ENCODE assay signal across 14 cellular contexts in the genomic region with DNA sequence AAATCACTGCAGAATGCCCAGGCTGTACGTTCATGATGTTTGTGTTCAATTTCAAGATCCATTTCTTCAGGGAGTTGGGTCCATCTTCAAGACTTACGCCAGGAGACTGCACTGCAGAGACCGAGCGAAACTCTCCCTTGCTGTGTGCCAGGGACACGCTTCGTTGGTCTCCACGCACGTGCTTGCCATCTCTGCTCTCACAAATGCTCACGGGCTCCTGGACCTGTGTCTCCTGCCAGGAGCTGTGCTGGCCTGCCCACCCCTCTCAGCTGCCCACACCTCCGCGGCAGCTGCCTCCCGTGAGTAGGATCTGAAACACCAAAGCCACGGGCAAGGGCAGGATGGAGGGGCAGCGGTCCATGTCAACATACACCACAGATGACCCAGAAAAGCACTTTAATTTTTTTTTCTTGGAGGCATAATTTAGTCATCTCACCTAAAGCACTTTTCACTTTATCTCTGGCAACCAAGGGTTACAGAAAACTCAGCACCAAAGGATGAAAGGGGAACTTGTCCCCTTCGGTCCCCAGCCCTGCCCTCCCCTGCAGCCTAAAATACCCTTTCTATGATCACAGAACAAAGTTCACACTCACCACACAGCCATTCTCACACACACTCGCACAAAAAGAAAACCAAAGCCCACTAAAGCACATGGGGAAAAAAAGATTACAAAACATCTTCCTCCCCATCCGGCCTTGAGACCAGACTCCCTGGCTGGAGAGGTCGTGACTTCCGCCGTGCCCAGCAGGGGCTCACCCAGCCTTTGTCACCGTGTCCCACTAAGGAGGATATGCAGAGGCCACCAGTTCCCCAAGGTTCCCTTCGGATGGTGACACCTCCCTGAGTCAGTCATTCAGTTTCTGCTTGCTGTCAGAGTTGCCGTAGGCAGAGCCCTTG.
DNase-seq lines count a peak whose midpoint lies in the region; ATAC-seq and TF ChIP-seq lines count a peak whose summit lies in the region.
"Had no signal": no experiment of that assay in that cellular context is flagged by ENCODE, and none has a peak within 500 bp of the region (broad histone marks: within the 10 kb centered on the region; RNA-seq: fewer than 3 reads in every experiment).

No MANE protein-coding gene starts in this region.

- H3K79me2 ChIP-seq in Karpas-422 (ENCODE audit: low read length) (no peaks in the 10 kb centered on the region), MM.1S (ENCODE audit: low read length) (no peaks in the 10 kb centered on the region)

- H3K9ac ChIP-seq in Karpas-422 (ENCODE audit: low read length) (peak overlapping the region; percentile 29; the same call in 1 of the 2 replicates), MM.1S (ENCODE audit: low read length) (no peak overlapping the region)

- no peaks in the 10 kb centered on the region for H3K36me3 ChIP-seq in Karpas-422 (ENCODE audit: insufficient read depth, low read length)
- H3K36me3 ChIP-seq in MM.1S (replicated peaks; ENCODE audit: insufficient read depth, low read length), result no peaks in the 10 kb centered on the region
- H3K36me3 ChIP-seq: gastrocnemius medialis had no signal

- H3F3A ChIP-seq in MM.1S (ENCODE audit: insufficient read depth, low read length), result no peaks in the 10 kb centered on the region

- peak overlapping the region; percentile 23 for H3K4me2 ChIP-seq in Karpas-422 (ENCODE audit: low read depth, low read length, poor library complexity, severe bottlenecking)
- no peak overlapping the region for H3K4me2 ChIP-seq in MM.1S (ENCODE audit: low read depth, low read length)

- no peaks in the 10 kb centered on the region for H3K9me3 Mint-ChIP-seq in activated CD4-positive, alpha-beta T cell treated with anti-CD3 and anti-CD28 coated beads, Interleukin-2, amount 10 ng/mL, durations not matched to agents 24 days and 14 days
- H3K9me3 Mint-ChIP-seq in brain, result no peaks in the 10 kb centered on the region
- H3K9me3 Mint-ChIP-seq in stimulated activated naive B cell treated with anti-CD40 and anti-IgM and Interleukin-4, amounts not matched to agents 10 μg/mL and 1 μg/mL and 100 μg/mL, for 72 hours, result no peaks in the 10 kb centered on the region
- H3K9me3 Mint-ChIP-seq: activated naive CD8-positive, alpha-beta T cell treated with anti-CD3 and anti-CD28 coated beads, Interleukin-2, amount 50 U/mL, for 24 hours had no signal

- intact Hi-C loops in activated CD4-positive, alpha-beta T cell treated with anti-CD3 and anti-CD28 coated beads, Interleukin-2, amount 10 ng/mL, durations not matched to agents 24 days and 14 days (cut with micrococcal nuclease), result no loop called here

- H3K9me2 ChIP-seq in Karpas-422 (replicated peaks; ENCODE audit: insufficient read depth, low read length) (no peaks in the 10 kb centered on the region), MM.1S (replicated peaks; ENCODE audit: insufficient read depth, low read length) (no peaks in the 10 kb centered on the region)

- no peak overlapping the region for H3K4me3 ChIP-seq in Karpas-422 (ENCODE audit: low read length)
- H3K4me3 ChIP-seq in MM.1S (ENCODE audit: low read length), result no peak overlapping the region
- H3K4me3 ChIP-seq: gastrocnemius medialis, spleen had no signal

- TF ChIP-seq CTCF in brain (conservative IDR thresholded peaks at IDR 0.05) (no peak), MM.1S (IDR thresholded peaks at IDR 0.05; ENCODE audit: low read length) (no peak)

- peaks cover 5% of the 10 kb centered on the region for H3K36me3 Mint-ChIP-seq in activated CD4-positive, alpha-beta T cell treated with anti-CD3 and anti-CD28 coated beads, Interleukin-2, amount 10 ng/mL, durations not matched to agents 24 days and 14 days (ENCODE audit: low read depth)
- H3K36me3 Mint-ChIP-seq in brain, result peaks cover 66% of the 10 kb centered on the region
- peaks cover 17 to 21% of the 10 kb centered on the region in 2 donors for H3K36me3 Mint-ChIP-seq in stimulated activated naive B cell treated with anti-CD40 and anti-IgM and Interleukin-4, amounts not matched to agents 10 μg/mL and 1 μg/mL and 100 μg/mL, for 72 hours

- H3K9me3 ChIP-seq in Karpas-422 (ENCODE audit: low read length) (no peaks in the 10 kb centered on the region), MM.1S (replicated peaks; ENCODE audit: insufficient read depth, low read length) (no peaks in the 10 kb centered on the region)
- H3K9me3 ChIP-seq: gastrocnemius medialis, spleen had no signal

- ATAC-seq in stimulated activated naive B cell treated with anti-CD40 and anti-IgM and Interleukin-4, amounts not matched to agents 10 μg/mL and 1 μg/mL and 100 μg/mL, for 72 hours (replicated peaks), result peak; percentile 82 to 84
- ATAC-seq: activated naive CD8-positive, alpha-beta T cell treated with anti-CD3 and anti-CD28 coated beads, Interleukin-2, amount 50 U/mL, for 24 hours; gastrocnemius medialis; left lobe of liver; SK-N-SH treated with all-trans-retinoic acid at 6 μM for 48 hours had no signal

- no peaks in the 10 kb centered on the region for H3K4me1 Mint-ChIP-seq in activated CD4-positive, alpha-beta T cell treated with anti-CD3 and anti-CD28 coated beads, Interleukin-2, amount 10 ng/mL, durations not matched to agents 24 days and 14 days
- H3K4me1 Mint-ChIP-seq in brain, result peaks cover 15% of the 10 kb centered on the region
- H3K4me1 Mint-ChIP-seq in stimulated activated naive B cell treated with anti-CD40 and anti-IgM and Interleukin-4, amounts not matched to agents 10 μg/mL and 1 μg/mL and 100 μg/mL, for 72 hours, result peaks cover 9 to 34% of the 10 kb centered on the region in 2 donors
- H3K4me1 Mint-ChIP-seq: activated naive CD8-positive, alpha-beta T cell treated with anti-CD3 and anti-CD28 coated beads, Interleukin-2, amount 50 U/mL, for 24 hours had no signal

- H3K4me3 Mint-ChIP-seq in activated CD4-positive, alpha-beta T cell treated with anti-CD3 and anti-CD28 coated beads, Interleukin-2, amount 10 ng/mL, durations not matched to agents 24 days and 14 days, result no peak overlapping the region
- no peak overlapping the region for H3K4me3 Mint-ChIP-seq in brain
- H3K4me3 Mint-ChIP-seq in stimulated activated naive B cell treated with anti-CD40 and anti-IgM and Interleukin-4, amounts not matched to agents 10 μg/mL and 1 μg/mL and 100 μg/mL, for 72 hours, result peak overlapping the region; percentile 30 to 69
- H3K4me3 Mint-ChIP-seq: activated naive CD8-positive, alpha-beta T cell treated with anti-CD3 and anti-CD28 coated beads, Interleukin-2, amount 50 U/mL, for 24 hours had no signal

- H3K27ac ChIP-seq in Karpas-422 (ENCODE audit: low read length), result peak overlapping the region; percentile 74
- no peak overlapping the region for H3K27ac ChIP-seq in MM.1S (ENCODE audit: low read length)
- H3K27ac ChIP-seq: gastrocnemius medialis, spleen had no signal

- H3K4me1 ChIP-seq in Karpas-422 (ENCODE audit: low read length) (peaks cover 45% of the 10 kb centered on the region), MM.1S (ENCODE audit: low read length) (no peaks in the 10 kb centered on the region)
- H3K4me1 ChIP-seq: gastrocnemius medialis had no signal

- H3K27ac Mint-ChIP-seq in activated CD4-positive, alpha-beta T cell treated with anti-CD3 and anti-CD28 coated beads, Interleukin-2, amount 10 ng/mL, durations not matched to agents 24 days and 14 days, result peak overlapping the region; percentile 47
- H3K27ac Mint-ChIP-seq in brain, result peak overlapping the region in 4 of 5 experiments; percentile 17 to 72 (median 42)
- peak overlapping the region; percentile 76 for H3K27ac Mint-ChIP-seq in stimulated activated naive B cell treated with anti-CD40 and anti-IgM and Interleukin-4, amounts not matched to agents 10 μg/mL and 1 μg/mL and 100 μg/mL, for 72 hours
- H3K27ac Mint-ChIP-seq: activated naive CD8-positive, alpha-beta T cell treated with anti-CD3 and anti-CD28 coated beads, Interleukin-2, amount 50 U/mL, for 24 hours had no signal

- no peak for DNase-seq in activated CD4-positive, alpha-beta T cell treated with anti-CD3 and anti-CD28 coated beads, Interleukin-2, amount 10 ng/mL, durations not matched to agents 24 days and 14 days
- DNase-seq in activated CD4-positive, alpha-beta T cell treated with anti-CD3 and anti-CD28 coated beads, Interleukin-2, amount 50 U/mL, for 1 hour, result no peak
- DNase-seq in Karpas-422 (no peak), NCI-H2081 treated with DMSO at 0.1 percent for 48 hours (lab: John Stamatoyannopoulos, UW) (no peak), MM.1S (no peak), NCI-H1105 treated with DMSO at 0.1 percent for 48 hours (lab: John Stamatoyannopoulos, UW) (no peak)
- peak; percentile 25 for DNase-seq in stimulated activated naive B cell treated with anti-CD40 and anti-IgM and Interleukin-4, amounts not matched to agents 10 μg/mL and 1 μg/mL and 100 μg/mL, for 72 hours
- DNase-seq: activated naive CD8-positive, alpha-beta T cell treated with anti-CD3 and anti-CD28 coated beads, Interleukin-2, amount 50 U/mL, for 24 hours; gastrocnemius medialis; NCI-H524; spleen had no signal

- H3K27me3 ChIP-seq in Karpas-422 (ENCODE audit: low read length) (no peaks in the 10 kb centered on the region), MM.1S (replicated peaks; ENCODE audit: insufficient read depth, low read length) (no peaks in the 10 kb centered on the region)
- H3K27me3 ChIP-seq: gastrocnemius medialis, spleen had no signal

- no peaks in the 10 kb centered on the region for H4K20me1 ChIP-seq in Karpas-422 (ENCODE audit: insufficient read depth, low read depth, low read length)
- no peaks in the 10 kb centered on the region for H4K20me1 ChIP-seq in MM.1S (ENCODE audit: insufficient read depth, low read length)

- H2AFZ ChIP-seq in Karpas-422 (ENCODE audit: low read length) (no peak overlapping the region), MM.1S (ENCODE audit: low read length) (no peak overlapping the region)

- H3K27me3 Mint-ChIP-seq in activated CD4-positive, alpha-beta T cell treated with anti-CD3 and anti-CD28 coated beads, Interleukin-2, amount 10 ng/mL, durations not matched to agents 24 days and 14 days, result no peaks in the 10 kb centered on the region
- H3K27me3 Mint-ChIP-seq in brain, result no peaks in the 10 kb centered on the region
- H3K27me3 Mint-ChIP-seq in stimulated activated naive B cell treated with anti-CD40 and anti-IgM and Interleukin-4, amounts not matched to agents 10 μg/mL and 1 μg/mL and 100 μg/mL, for 72 hours, result no peaks in the 10 kb centered on the region
- H3K27me3 Mint-ChIP-seq: activated naive CD8-positive, alpha-beta T cell treated with anti-CD3 and anti-CD28 coated beads, Interleukin-2, amount 50 U/mL, for 24 hours had no signal

Comparison
In these comparisons a context has a peak if more than half of its experiments do, and no peak if none do; other contexts are left out.
1. H3K4me3 Mint-ChIP-seq: peak in stimulated activated naive B cell treated with anti-CD40 and anti-IgM and Interleukin-4, amounts not matched to agents 10 μg/mL and 1 μg/mL and 100 μg/mL, for 72 hours (2 of 2); none in activated CD4-positive, alpha-beta T cell treated with anti-CD3 and anti-CD28 coated beads, Interleukin-2, amount 10 ng/mL, durations not matched to agents 24 days and 14 days (single experiment) and brain (0 of 5).
2. Peak in every context shown above with its lines, with median percentiles within 50 percentile points of each other: H3K27ac Mint-ChIP-seq.